In genomic region chr20:63312690-63313348, GRCh38 we compare ENCODE assay signal across 31 cellular contexts. TPM values are rescaled to one million over a fixed set of nuclear protein-coding genes. Genes with fewer than 3 reads are reported as not detected.
DNase-seq lines count a peak whose midpoint lies in the region; ATAC-seq and TF ChIP-seq lines count a peak whose summit lies in the region.
"Had no signal": no experiment of that assay in that cellular context is flagged by ENCODE, and none has a peak within 500 bp of the region (broad histone marks: within the 10 kb centered on the region; RNA-seq: fewer than 3 reads in every experiment).

No MANE protein-coding gene starts in this region.

- no peak overlapping the region for H4K8ac ChIP-seq in neuronal stem cell (ENCODE audit: low read depth, low read length)
- H4K8ac ChIP-seq in trophoblast cell (ENCODE audit: low read depth, low read length): no peak overlapping the region

- peaks cover 4% of the 10 kb centered on the region for H3K27me3 Mint-ChIP-seq in activated naive CD8-positive, alpha-beta T cell treated with anti-CD3 and anti-CD28 coated beads for 36 hours
- H3K27me3 Mint-ChIP-seq: activated naive CD8-positive, alpha-beta T cell had no signal

- 29 to 35% methylated on average over 20 to 22 of the region's 22 CpGs for WGBS in GM23248 (ENCODE audit: low coverage in 1 of 2, low lambda C conversion rate in 2 of 2, missing lambda C conversion rate in 2 of 2), 2 experiments
- WGBS in heart right ventricle, 2 donors: 64 to 71% methylated on average over 19 to 22 of the region's 22 CpGs
- no CpG with 5 or more reads among the region's 22 CpGs for WGBS in neuronal stem cell (ENCODE audit: extremely low coverage in 2 of 2, insufficient read length in 2 of 2, insufficient replicate concordance in 1 of 2), 2 donors
- no CpG with 5 or more reads among the region's 22 CpGs for WGBS in trophoblast cell (ENCODE audit: extremely low coverage, insufficient coverage, insufficient read length)

- no peaks in the 10 kb centered on the region for H4K20me1 ChIP-seq in GM23248 (ENCODE audit: insufficient read depth)

- no peak overlapping the region for H3K4me3 Mint-ChIP-seq in activated naive CD8-positive, alpha-beta T cell treated with anti-CD3 and anti-CD28 coated beads for 36 hours
- H3K4me3 Mint-ChIP-seq: activated B cell treated with CpG ODN at 0.5 μM for 24 hours; activated naive CD8-positive, alpha-beta T cell; natural killer cell treated with Interleukin-12 subunit alpha and Interleukin-12 subunit beta and Interleukin-15 and Interleukin-18, amount 100 ng/mL, for 72 hours had no signal

- H3K14ac ChIP-seq in neuronal stem cell (ENCODE audit: low read length): peak overlapping the region; percentile 59
- H3K14ac ChIP-seq in trophoblast cell (ENCODE audit: low read length): no peak overlapping the region

- H3K36me3 ChIP-seq in GM23248 (ENCODE audit: low read depth) (no peaks in the 10 kb centered on the region), heart right ventricle (no peaks in the 10 kb centered on the region), neuronal stem cell (replicated peaks in 1 of 2; ENCODE audit: control insufficient read depth in 2 of 2, insufficient read depth in 2 of 2, low read length in 2 of 2) (no peaks in the 10 kb centered on the region), trophoblast cell (ENCODE audit: control insufficient read depth in 1 of 2, insufficient read depth in 2 of 2, low read length in 2 of 2) (no peaks in the 10 kb centered on the region)
- H3K36me3 ChIP-seq: HAP-1, pancreas, transverse colon had no signal

- no peak overlapping the region for H2BK15ac ChIP-seq in neuronal stem cell (ENCODE audit: low read length)

- peak; percentile 4 to 51 (median 33) for ATAC-seq in heart right ventricle
- no peak for ATAC-seq in GM19023 (IDR thresholded peaks at IDR 0.05; ENCODE audit: unreplicated experiment)
- ATAC-seq: natural killer cell treated with Interleukin-12 subunit alpha and Interleukin-12 subunit beta and Interleukin-15 and Interleukin-18, amount 100 ng/mL, for 72 hours; pancreas had no signal

- H3K27ac ChIP-seq in GM23248 (no peak overlapping the region), heart right ventricle (no peak overlapping the region), neuronal stem cell (replicated peaks; ENCODE audit: low read length) (no peak overlapping the region), trophoblast cell (ENCODE audit: low read depth, low read length) (no peak overlapping the region)
- H3K27ac ChIP-seq: C4-2B, coronary artery, pancreas, transverse colon had no signal

- H3K79me2 ChIP-seq in GM23248 (ENCODE audit: insufficient read depth) (no peaks in the 10 kb centered on the region), trophoblast cell (ENCODE audit: control insufficient read depth, insufficient read depth, low read length, poor library complexity) (no peaks in the 10 kb centered on the region)

- H3K4me3 ChIP-seq in GM23248: no peak overlapping the region
- H3K4me3 ChIP-seq in heart right ventricle: no peak overlapping the region
- no peak overlapping the region for H3K4me3 ChIP-seq in neuronal stem cell (ENCODE audit: low read length in 2 of 2)
- no peak overlapping the region for H3K4me3 ChIP-seq in trophoblast cell (ENCODE audit: low read depth, low read length)
- H3K4me3 ChIP-seq: coronary artery, HAP-1, pancreas, transverse colon had no signal

- H4K91ac ChIP-seq in neuronal stem cell (ENCODE audit: low read depth, low read length, poor library complexity): no peak overlapping the region
- H4K91ac ChIP-seq in trophoblast cell (ENCODE audit: low read depth, low read length): no peak overlapping the region

- H2AFZ ChIP-seq in GM23248 (no peak overlapping the region), neuronal stem cell (ENCODE audit: low read length) (no peak overlapping the region), trophoblast cell (ENCODE audit: insufficient read depth, low read length, poor library complexity) (no peak overlapping the region)

- H3K23ac ChIP-seq in neuronal stem cell (ENCODE audit: low read depth, low read length, poor library complexity) (no peak overlapping the region), trophoblast cell (ENCODE audit: low read length) (no peak overlapping the region)

- no peak overlapping the region for H4K12ac ChIP-seq in trophoblast cell (ENCODE audit: low read depth, low read length)

- no peak overlapping the region for H2BK120ac ChIP-seq in neuronal stem cell (ENCODE audit: low read depth, low read length)
- no peak overlapping the region for H2BK120ac ChIP-seq in trophoblast cell (ENCODE audit: insufficient read depth, low read length, poor library complexity)

- H3K4me1 Mint-ChIP-seq in activated naive CD8-positive, alpha-beta T cell treated with anti-CD3 and anti-CD28 coated beads for 36 hours: no peaks in the 10 kb centered on the region
- H3K4me1 Mint-ChIP-seq: activated B cell treated with CpG ODN at 0.5 μM for 24 hours had no signal

- no peak overlapping the region for H3K9ac ChIP-seq in GM23248
- H3K9ac ChIP-seq in neuronal stem cell (ENCODE audit: low read depth, low read length, poor library complexity): no peak overlapping the region
- H3K9ac ChIP-seq in trophoblast cell (ENCODE audit: low read length): no peak overlapping the region

- H3K4me1 ChIP-seq in GM23248 (ENCODE audit: insufficient read depth) (no peaks in the 10 kb centered on the region), heart right ventricle (peaks cover 0 to 18% (median 4%) of the 10 kb centered on the region in 9 donors), neuronal stem cell (ENCODE audit: control insufficient read depth in 2 of 2, insufficient read depth in 1 of 2, low read depth in 1 of 2, low read length in 2 of 2) (peaks cover 1 to 11% of the 10 kb centered on the region in 2 donors), trophoblast cell (ENCODE audit: control insufficient read depth in 1 of 2, insufficient read depth in 2 of 2, low read length in 2 of 2) (no peaks in the 10 kb centered on the region)
- H3K4me1 ChIP-seq: HAP-1, pancreas, transverse colon had no signal

- no peak overlapping the region for H2BK12ac ChIP-seq in neuronal stem cell (ENCODE audit: low read length)
- H2BK12ac ChIP-seq in trophoblast cell (ENCODE audit: low read length): no peak overlapping the region

- no peaks in the 10 kb centered on the region for H3K9me2 ChIP-seq in GM23248 (ENCODE audit: insufficient read depth)

- no peak overlapping the region for H3K27ac Mint-ChIP-seq in activated naive CD8-positive, alpha-beta T cell treated with anti-CD3 and anti-CD28 coated beads for 36 hours
- H3K27ac Mint-ChIP-seq: activated B cell treated with CpG ODN at 0.5 μM for 24 hours; activated naive CD8-positive, alpha-beta T cell; natural killer cell treated with Interleukin-12 subunit alpha and Interleukin-12 subunit beta and Interleukin-15 and Interleukin-18, amount 100 ng/mL, for 72 hours had no signal

- no peaks in the 10 kb centered on the region for H3F3A ChIP-seq in GM23248 (ENCODE audit: insufficient read depth)

- H2BK5ac ChIP-seq in neuronal stem cell (ENCODE audit: low read length) (no peak overlapping the region), trophoblast cell (ENCODE audit: low read depth, low read length, poor library complexity) (no peak overlapping the region)

- H2AK5ac ChIP-seq in neuronal stem cell (ENCODE audit: low read depth, low read length): peak overlapping the region; percentile 84
- no peak overlapping the region for H2AK5ac ChIP-seq in trophoblast cell (ENCODE audit: low read length)

- H3K18ac ChIP-seq in neuronal stem cell (ENCODE audit: low read length) (no peak overlapping the region), trophoblast cell (ENCODE audit: low read length) (no peak overlapping the region)

- H3K79me1 ChIP-seq in neuronal stem cell (ENCODE audit: low read depth, low read length) (peaks cover 2% of the 10 kb centered on the region), trophoblast cell (ENCODE audit: low read length) (no peaks in the 10 kb centered on the region)

- H3K27me3 ChIP-seq in GM23248 (replicated peaks; ENCODE audit: insufficient read depth): peaks cover 3% of the 10 kb centered on the region; the same call in 1 of the 2 replicates
- H3K27me3 ChIP-seq in heart right ventricle: peaks cover 7 to 33% (median 17%) of the 10 kb centered on the region in 7 donors
- peaks cover 0 to 18% (median 0%) of the 10 kb centered on the region in 3 experiments for H3K27me3 ChIP-seq in neuronal stem cell (ENCODE audit: control insufficient read depth in 3 of 3, insufficient read depth in 3 of 3, low read depth in 1 of 3, low read length in 3 of 3)
- no peaks in the 10 kb centered on the region for H3K27me3 ChIP-seq in trophoblast cell (ENCODE audit: insufficient read depth, low read length)

- H3K9me3 ChIP-seq in GM23248 (ENCODE audit: low read depth) (no peaks in the 10 kb centered on the region), heart right ventricle (no peaks in the 10 kb centered on the region), neuronal stem cell (replicated peaks in 1 of 2; ENCODE audit: control insufficient read depth in 2 of 2, insufficient read depth in 1 of 2, low read depth in 1 of 2, low read length in 2 of 2) (no peaks in the 10 kb centered on the region), trophoblast cell (ENCODE audit: insufficient read depth, low read depth, low read length) (no peaks in the 10 kb centered on the region)
- H3K9me3 ChIP-seq: HAP-1, pancreas, transverse colon had no signal

- H3K4ac ChIP-seq in neuronal stem cell (ENCODE audit: low read length) (no peak overlapping the region), trophoblast cell (ENCODE audit: low read depth, low read length) (no peak overlapping the region)

- H3K36me3 Mint-ChIP-seq in activated naive CD8-positive, alpha-beta T cell treated with anti-CD3 and anti-CD28 coated beads for 36 hours: no peaks in the 10 kb centered on the region
- H3K36me3 Mint-ChIP-seq: activated naive CD8-positive, alpha-beta T cell; natural killer cell treated with Interleukin-12 subunit alpha and Interleukin-12 subunit beta and Interleukin-15 and Interleukin-18, amount 100 ng/mL, for 72 hours had no signal

- intact Hi-C loops in heart right ventricle (cut with DNase I): no loop called here

- DNase-seq in Ammon's horn (ENCODE audit: low spot score): peak; percentile 26
- DNase-seq in GM23248: peak; percentile 24
- DNase-seq in heart right ventricle: peak; percentile 51 to 64
- DNase-seq in neuronal stem cell (ENCODE audit: low spot score): no peak
- no peak for DNase-seq in trophoblast cell
- DNase-seq in NOMO-1 treated with DMSO at 0.1 percent for 48 hours (lab: John Stamatoyannopoulos, UW; ENCODE audit: unreplicated experiment): no peak
- DNase-seq in activated naive CD8-positive, alpha-beta T cell treated with anti-CD3 and anti-CD28 coated beads for 36 hours: no peak
- DNase-seq: activated B cell treated with CpG ODN at 0.5 μM for 24 hours; activated CD4-positive, alpha-beta T cell treated with anti-CD3 and anti-CD28 coated beads, Interleukin-2, amount 50 U/mL, for 1 hour; activated effector memory CD4-positive, alpha-beta T cell treated with Interleukin-2 at 50 U/mL for 16 hours; activated T-cell treated with anti-CD3 and anti-CD28 coated beads, Interleukin-2, amount 50 U/mL, for 1 hour; COR-L47; DMS79; effector CD8-positive, alpha-beta T cell; GDM1; NCI-H1694; NCI-H82; retina; transverse colon had no signal

- no peak overlapping the region for H3K4me2 ChIP-seq in GM23248 (ENCODE audit: unreplicated experiment)
- no peak overlapping the region for H3K4me2 ChIP-seq in neuronal stem cell (ENCODE audit: insufficient read depth, low read length, poor library complexity, severe bottlenecking)
- H3K4me2 ChIP-seq in trophoblast cell (ENCODE audit: low read length): no peak overlapping the region

- TF ChIP-seq CTCF in heart right ventricle (IDR thresholded peaks at IDR 0.05): no peak

- in situ Hi-C loops in GM23248 (cut with MboI): no loop called here

- no peaks in the 10 kb centered on the region for H3K9me3 Mint-ChIP-seq in activated naive CD8-positive, alpha-beta T cell treated with anti-CD3 and anti-CD28 coated beads for 36 hours
- H3K9me3 Mint-ChIP-seq: activated B cell treated with CpG ODN at 0.5 μM for 24 hours; natural killer cell treated with Interleukin-12 subunit alpha and Interleukin-12 subunit beta and Interleukin-15 and Interleukin-18, amount 100 ng/mL, for 72 hours had no signal

RNA-seq across cellular contexts. Expression of gene COL20A1, which starts 19.8 kb away (rescaled TPM):
- not detected in 2 replicates for total RNA-seq in GM23248 (2014; rRNA removed; shearing (Covaris generic))
- polyA plus RNA-seq in GM23248 (2016; fragmentation: Nextera tagmentation; extraction: Ambion mirVana) (not detected in 2 replicates), heart right ventricle (not detected)
- total RNA-seq in heart right ventricle: under 1 TPM in 2 of 10 donors, not detected in 8; 0.26 to 0.30 TPM
- 0.13 TPM for polyA plus RNA-seq in neuronal stem cell (2013, experiment 1 of 2)
- 0.08 TPM for polyA plus RNA-seq in neuronal stem cell (2013, experiment 2 of 2)
- polyA plus RNA-seq in trophoblast cell (2013): 0.23 and 0.26 TPM in 2 replicates
- under 1 TPM in 1 of 2 experiments, not detected in 1; 0.08 TPM for total RNA-seq in activated naive CD8-positive, alpha-beta T cell treated with anti-CD3 and anti-CD28 coated beads for 36 hours
- total RNA-seq: activated B cell treated with CpG ODN at 0.5 μM for 24 hours; bronchial epithelial cell; mononuclear cell; natural killer cell treated with Interleukin-12 subunit alpha and Interleukin-12 subunit beta and Interleukin-15 and Interleukin-18, amount 100 ng/mL, for 72 hours; pancreas; RPMI7951 had no signal
- polyA plus RNA-seq: keratinocyte had no signal

RNA-seq across cellular contexts. Expression of gene ARFGAP1, which starts 40.2 kb away (rescaled TPM):
- total RNA-seq in GM23248 (2014; rRNA removed; shearing (Covaris generic)): 88.5 and 105 TPM in 2 replicates
- polyA plus RNA-seq in GM23248 (2016; fragmentation: Nextera tagmentation; extraction: Ambion mirVana): 59.9 and 69.0 TPM in 2 replicates
- total RNA-seq in heart right ventricle: 10 to 100 TPM; 20.4 to 40.4 (median 28.4) TPM
- polyA plus RNA-seq in heart right ventricle: 10 to 100 TPM; 46.2 to 72.6 TPM
- polyA plus RNA-seq in neuronal stem cell (2013, experiment 1 of 2): 60.7 TPM
- polyA plus RNA-seq in neuronal stem cell (2013, experiment 2 of 2): 56.3 TPM
- polyA plus RNA-seq in trophoblast cell (2013): 83.1 and 87.4 TPM in 2 replicates
- 10 to 100 TPM; 62.5 to 66.6 TPM for total RNA-seq in activated naive CD8-positive, alpha-beta T cell treated with anti-CD3 and anti-CD28 coated beads for 36 hours

RNA-seq across cellular contexts. Expression of gene CHRNA4, which starts 48.3 kb away (rescaled TPM):
- not detected in 2 replicates for total RNA-seq in GM23248 (2014; rRNA removed; shearing (Covaris generic))
- polyA plus RNA-seq in GM23248 (2016; fragmentation: Nextera tagmentation; extraction: Ambion mirVana): not detected in 2 replicates
- 1 to 10 TPM in 4 of 10 donors, under 1 TPM in 2, not detected in 4; 0.38 to 1.5 (median 1.1) TPM for total RNA-seq in heart right ventricle
- under 1 TPM; 0.06 to 0.22 TPM for polyA plus RNA-seq in heart right ventricle
- 0.29 TPM for polyA plus RNA-seq in neuronal stem cell (2013, experiment 1 of 2)
- polyA plus RNA-seq in neuronal stem cell (2013, experiment 2 of 2): 0.19 TPM
- not detected in 2 replicates for polyA plus RNA-seq in trophoblast cell (2013)
- not detected for total RNA-seq in activated naive CD8-positive, alpha-beta T cell treated with anti-CD3 and anti-CD28 coated beads for 36 hours
- total RNA-seq: activated B cell treated with CpG ODN at 0.5 μM for 24 hours; bronchial epithelial cell; mononuclear cell; natural killer cell treated with Interleukin-12 subunit alpha and Interleukin-12 subunit beta and Interleukin-15 and Interleukin-18, amount 100 ng/mL, for 72 hours; RPMI7951 had no signal
- polyA plus RNA-seq: keratinocyte had no signal

RNA-seq across cellular contexts. Expression of gene NKAIN4, which starts 58.6 kb away (rescaled TPM):
- total RNA-seq in GM23248 (2014; rRNA removed; shearing (Covaris generic)): not detected in 2 replicates
- polyA plus RNA-seq in GM23248 (2016; fragmentation: Nextera tagmentation; extraction: Ambion mirVana) (not detected in 2 replicates), heart right ventricle (under 1 TPM in 1 of 2 donors, not detected in 1; 0.04 TPM)
- not detected for total RNA-seq in heart right ventricle
- polyA plus RNA-seq in neuronal stem cell (2013, experiment 1 of 2): 39.2 TPM
- polyA plus RNA-seq in neuronal stem cell (2013, experiment 2 of 2): 40.2 TPM
- polyA plus RNA-seq in trophoblast cell (2013): 40.3 and 44.3 TPM in 2 replicates
- not detected for total RNA-seq in activated naive CD8-positive, alpha-beta T cell treated with anti-CD3 and anti-CD28 coated beads for 36 hours
- total RNA-seq: activated B cell treated with CpG ODN at 0.5 μM for 24 hours; lung microvascular endothelial cell; mononuclear cell; natural killer cell treated with Interleukin-12 subunit alpha and Interleukin-12 subunit beta and Interleukin-15 and Interleukin-18, amount 100 ng/mL, for 72 hours; pancreas; RPMI7951 had no signal
- polyA plus RNA-seq: keratinocyte had no signal

Comparison
In these comparisons a context has a peak if more than half of its experiments do, and no peak if none do; other contexts are left out.
1. DNase-seq: peak in Ammon's horn (single experiment), GM23248 (single experiment) and heart right ventricle (2 of 2); none in neuronal stem cell (single experiment), trophoblast cell (0 of 2), NOMO-1 treated with DMSO at 0.1 percent for 48 hours (single experiment) and activated naive CD8-positive, alpha-beta T cell treated with anti-CD3 and anti-CD28 coated beads for 36 hours (single experiment).